17 cellular contexts compared by ENCODE assay signal in the genomic region with DNA sequence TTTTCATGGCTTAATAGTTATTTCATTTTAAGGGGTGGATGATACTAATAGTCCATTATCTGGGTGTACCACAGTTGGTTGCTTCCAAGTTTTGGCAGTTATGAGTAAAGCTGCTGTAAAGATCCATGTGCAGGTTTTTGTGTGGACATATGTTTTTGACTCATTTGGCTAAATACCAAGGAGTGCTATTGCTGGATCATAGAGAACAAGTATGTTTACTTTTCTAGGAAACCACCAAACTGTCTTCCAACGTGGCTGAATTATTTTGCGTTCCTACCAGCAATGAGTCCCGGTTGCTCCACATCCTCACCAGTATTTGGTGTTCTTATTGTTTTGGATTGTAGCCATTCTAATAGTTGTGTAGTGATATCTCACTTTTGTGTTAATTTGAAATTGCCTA.
A peak's percentile ranks its signal among the peaks of the same experiment; 100 is the strongest.
DNase-seq lines count a peak whose midpoint lies in the region; ATAC-seq and TF ChIP-seq lines count a peak whose summit lies in the region.
"Had no signal": no experiment of that assay in that cellular context is flagged by ENCODE, and none has a peak within 500 bp of the region (broad histone marks: within the 10 kb centered on the region; RNA-seq: fewer than 3 reads in every experiment).

No MANE protein-coding gene starts in this region.

- no peaks in the 10 kb centered on the region for H3K27me3 ChIP-seq in left lung
- H3K27me3 ChIP-seq: BLaER1, esophagus muscularis mucosa had no signal

- peak; percentile 61 for DNase-seq in NCI-H1694 (lab: John Stamatoyannopoulos, UW)
- peak; percentile 93 for DNase-seq in choroid plexus epithelial cell (ENCODE audit: low read depth)
- no peak for DNase-seq in left lung
- DNase-seq in activated T-cell treated with anti-CD3 and anti-CD28 coated beads for 4 hours = no peak
- DNase-seq in SIG-M5 treated with dmso at 0.1 percent for 504 hours (lab: John Stamatoyannopoulos, UW; ENCODE audit: unreplicated experiment) = no peak
- DNase-seq: activated CD8-positive, alpha-beta memory T cell treated with anti-CD3 and anti-CD28 coated beads for 24 hours; activated naive CD8-positive, alpha-beta T cell treated with anti-CD3 and anti-CD28 coated beads, Interleukin-2, amount 50 U/mL, for 24 hours; left ventricle myocardium superior; NCI-H1105 treated with DMSO at 0.1 percent for 48 hours; occipital lobe; T-cell had no signal

- H3K4me3 ChIP-seq in choroid plexus epithelial cell (ENCODE audit: low read depth, low read length) (no peak overlapping the region), left lung (no peak overlapping the region)
- H3K4me3 ChIP-seq: BLaER1, esophagus muscularis mucosa had no signal

- TF ChIP-seq CTCF in C4-2B (conservative IDR thresholded peaks at IDR 0.05) (no peak), choroid plexus epithelial cell (conservative IDR thresholded peaks at IDR 0.05; ENCODE audit: low read depth, low read length) (no peak), left lung (IDR thresholded peaks at IDR 0.05) (no peak)

- peak overlapping the region; percentile 96 for H3K27ac ChIP-seq in C4-2B
- no peak overlapping the region for H3K27ac ChIP-seq in left lung
- H3K27ac ChIP-seq: BLaER1, esophagus muscularis mucosa had no signal

- no peaks in the 10 kb centered on the region for H3K36me3 ChIP-seq in left lung
- H3K36me3 ChIP-seq: esophagus muscularis mucosa had no signal

- intact Hi-C loops in left lung (cut with DNase I) = no loop called here

- ATAC-seq in left lung (peak; percentile 49), HG03045 (IDR thresholded peaks at IDR 0.05; ENCODE audit: unreplicated experiment) (no peak)
- ATAC-seq in activated CD4-positive, CD25-positive, alpha-beta regulatory T cell treated with anti-CD3 and anti-CD28 coated beads, Interleukin-2, amount 50 U/mL, for 24 hours = no peak
- ATAC-seq: activated naive CD8-positive, alpha-beta T cell treated with anti-CD3 and anti-CD28 coated beads, Interleukin-2, amount 50 U/mL, for 24 hours; left ventricle myocardium superior; stimulated activated memory B cell treated with anti-CD40 and anti-IgM and Interleukin-4, amounts not matched to agents 10 μg/mL and 1 μg/mL and 100 μg/mL, for 72 hours; T-cell had no signal

- H3K4me1 ChIP-seq in left lung = no peaks in the 10 kb centered on the region
- H3K4me1 ChIP-seq: BLaER1 had no signal

- H3K9me3 ChIP-seq in left lung = peaks cover 0 to 2% of the 10 kb centered on the region in 2 donors
- H3K9me3 ChIP-seq: esophagus muscularis mucosa had no signal

Comparison
In these comparisons a context has a peak if more than half of its experiments do, and no peak if none do; other contexts are left out.
1. DNase-seq: peak in NCI-H1694 (single experiment) and choroid plexus epithelial cell (single experiment); none in left lung (0 of 2), activated T-cell treated with anti-CD3 and anti-CD28 coated beads for 4 hours (single experiment) and SIG-M5 treated with dmso at 0.1 percent for 504 hours (single experiment).